14 cellular contexts compared by ENCODE assay signal in the genomic region with DNA sequence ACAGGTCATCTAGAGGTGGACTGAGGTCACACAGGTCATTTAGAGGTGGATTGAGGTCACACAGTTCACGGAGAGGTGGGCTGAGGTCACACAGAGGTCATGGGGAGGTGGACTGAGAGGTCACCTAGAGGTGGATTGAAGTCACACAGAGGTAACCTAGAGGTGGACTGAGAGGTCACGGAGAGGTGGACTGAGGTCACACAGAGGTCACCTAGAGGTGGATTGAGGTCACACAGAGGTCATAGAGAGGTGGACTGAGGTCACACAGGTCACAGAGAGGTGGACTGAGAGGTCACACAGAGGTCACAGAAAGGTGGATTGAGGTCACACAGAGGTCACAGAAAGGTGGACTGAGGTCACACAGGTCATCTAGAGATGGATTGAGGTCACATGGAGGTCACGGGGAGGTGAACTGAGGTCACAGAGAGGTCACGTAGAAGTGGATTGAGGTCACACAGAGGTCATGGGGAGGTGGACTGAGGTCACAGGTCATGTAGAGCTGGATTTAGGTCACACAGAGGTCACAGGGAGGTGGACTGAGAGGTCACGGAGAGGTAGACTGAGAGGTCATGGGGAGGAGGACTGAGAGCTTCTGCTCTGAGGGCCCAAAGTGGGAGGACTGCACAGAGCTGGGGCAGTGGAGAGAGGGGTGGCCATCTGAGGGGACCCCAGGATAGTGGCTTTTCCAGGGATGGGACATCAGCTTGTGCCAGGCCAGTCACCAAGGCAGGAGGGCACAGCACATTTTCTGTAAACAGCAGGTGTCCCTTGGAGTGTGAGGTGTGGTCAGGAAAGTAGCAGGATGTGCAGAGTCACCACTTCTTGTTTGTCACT. TPM values are rescaled to one million over a fixed set of nuclear protein-coding genes. Genes with fewer than 3 reads are reported as not detected.
A peak's percentile ranks its signal among the peaks of the same experiment; 100 is the strongest.
DNase-seq lines count a peak whose midpoint lies in the region; TF ChIP-seq lines count a peak whose summit lies in the region.
"Had no signal": no experiment of that assay in that cellular context is flagged by ENCODE, and none has a peak within 500 bp of the region (broad histone marks: within the 10 kb centered on the region; RNA-seq: fewer than 3 reads in every experiment).

No MANE protein-coding gene starts in this region.

- H3K4me1 ChIP-seq in BLaER1 treated with 17β-estradiol and CSF1 and Interleukin-3, amounts not matched to agents 10 nM and 100 nM: peaks cover 40 to 52% (median 47%) of the 10 kb centered on the region in 10 experiments
- peaks cover 0 to 8% of the 10 kb centered on the region in 2 donors for H3K4me1 ChIP-seq in breast epithelium
- peaks cover 0 to 3% (median 0%) of the 10 kb centered on the region in 4 donors for H3K4me1 ChIP-seq in tibial artery

- H3K4me1 Mint-ChIP-seq in activated naive CD8-positive, alpha-beta T cell (ENCODE audit: low read depth): peaks cover 5% of the 10 kb centered on the region

- TF ChIP-seq POLR2A in breast epithelium (IDR thresholded peaks at IDR 0.05): no peak

- H3K27me3 ChIP-seq in BLaER1 treated with 17β-estradiol and CSF1 and Interleukin-3, amounts not matched to agents 10 nM and 100 nM: no peaks in the 10 kb centered on the region
- H3K27me3 ChIP-seq in breast epithelium: no peaks in the 10 kb centered on the region
- no peaks in the 10 kb centered on the region for H3K27me3 ChIP-seq in tibial artery

- DNase-seq in HEK293T (ENCODE audit: extremely low spot score) (no peak), left kidney (ENCODE audit: low read depth, low spot score) (peak; percentile 25), NCI-H187 treated with DMSO at 0.1 percent for 48 hours (lab: John Stamatoyannopoulos, UW) (no peak), breast epithelium (ENCODE audit: low spot score in 2 of 2) (no peak), AG08395 (ENCODE audit: low spot score) (no peak), tibial artery (no peak)
- DNase-seq: activated B cell treated with CpG ODN at 0.5 μM for 24 hours; activated effector memory CD4-positive, alpha-beta T cell treated with Interleukin-2 at 50 U/mL for 16 hours; C1 segment of cervical spinal cord; GF-D8; NCI-H1694; NCI-H774 had no signal

- H3K9me3 Mint-ChIP-seq in activated naive CD8-positive, alpha-beta T cell (ENCODE audit: low read depth): no peaks in the 10 kb centered on the region
- H3K9me3 Mint-ChIP-seq: activated B cell treated with CpG ODN at 0.5 μM for 24 hours had no signal

- no peak overlapping the region for H3K4me3 ChIP-seq in BLaER1 treated with 17β-estradiol and CSF1 and Interleukin-3, amounts not matched to agents 10 nM and 100 nM
- no peak overlapping the region for H3K4me3 ChIP-seq in breast epithelium
- H3K4me3 ChIP-seq in tibial artery: no peak overlapping the region

- peaks cover 0 to 27% (median 0%) of the 10 kb centered on the region in 11 experiments; a peak in 6 of 22 replicates for H4K20me1 ChIP-seq in BLaER1 treated with 17β-estradiol and CSF1 and Interleukin-3, amounts not matched to agents 10 nM and 100 nM

- H3K36me3 Mint-ChIP-seq in activated naive CD8-positive, alpha-beta T cell: peaks cover 11% of the 10 kb centered on the region

- H3K27me3 Mint-ChIP-seq in activated naive CD8-positive, alpha-beta T cell: no peaks in the 10 kb centered on the region
- H3K27me3 Mint-ChIP-seq: activated B cell treated with CpG ODN at 0.5 μM for 24 hours had no signal

- H3K27ac ChIP-seq in BLaER1 treated with 17β-estradiol and CSF1 and Interleukin-3, amounts not matched to agents 10 nM and 100 nM: peak overlapping the region in 8 of 11 experiments; percentile 11 to 56 (median 38); a peak in 12 of 22 replicates
- H3K27ac ChIP-seq in breast epithelium (peak overlapping the region in 1 of 2 donors; percentile 33), tibial artery (no peak overlapping the region)

- H3K4me3 Mint-ChIP-seq in activated naive CD8-positive, alpha-beta T cell: no peak overlapping the region
- H3K4me3 Mint-ChIP-seq: activated B cell treated with CpG ODN at 0.5 μM for 24 hours had no signal

- CTCF ChIA-PET in HEK293T (lab: Yijun Ruan, JAX): no interaction called here

- H3K27ac Mint-ChIP-seq in activated naive CD8-positive, alpha-beta T cell: peak overlapping the region; percentile 10
- H3K27ac Mint-ChIP-seq: activated B cell treated with CpG ODN at 0.5 μM for 24 hours had no signal

- no peak for TF ChIP-seq CTCF in breast epithelium (IDR thresholded peaks at IDR 0.05)
- no peak for TF ChIP-seq CTCF in tibial artery (IDR thresholded peaks at IDR 0.05)

- POLR2A ChIA-PET in HEK293T (lab: Yijun Ruan, JAX): no interaction called here

- peaks cover 0 to 12% (median 0%) of the 10 kb centered on the region in 11 experiments; a peak in 4 of 22 replicates for H3K9me3 ChIP-seq in BLaER1 treated with 17β-estradiol and CSF1 and Interleukin-3, amounts not matched to agents 10 nM and 100 nM (replicated peaks in 1 of 11)
- H3K9me3 ChIP-seq in breast epithelium: no peaks in the 10 kb centered on the region
- H3K9me3 ChIP-seq in tibial artery: no peaks in the 10 kb centered on the region

- peak overlapping the region in 1 of 11 experiments; percentile 13; a peak in 3 of 22 replicates for H3K9ac ChIP-seq in BLaER1 treated with 17β-estradiol and CSF1 and Interleukin-3, amounts not matched to agents 10 nM and 100 nM

- no peak overlapping the region for H3K4me2 ChIP-seq in BLaER1 treated with 17β-estradiol and CSF1 and Interleukin-3, amounts not matched to agents 10 nM and 100 nM

- peaks cover 56 to 80% (median 65%) of the 10 kb centered on the region in 11 experiments for H3K36me3 ChIP-seq in BLaER1 treated with 17β-estradiol and CSF1 and Interleukin-3, amounts not matched to agents 10 nM and 100 nM
- peaks cover 3% of the 10 kb centered on the region for H3K36me3 ChIP-seq in breast epithelium
- H3K36me3 ChIP-seq in tibial artery: peaks cover 27 to 62% (median 51%) of the 10 kb centered on the region in 3 donors

- intact Hi-C loops in breast epithelium (cut with DNase I; ENCODE audit: low total_unique reads): no loop called here
- intact Hi-C loops in tibial artery (cut with DNase I; ENCODE audit: low total_unique reads): no loop called here

TF ChIP-seq in HEK293T, 16 proteins besides CTCF, POLR2A, EP300 and RAD21:
- TF ChIP-seq CTBP1 (IDR thresholded peaks at IDR 0.05; ENCODE audit: borderline replicate concordance) (peak; percentile 41; the same call in 1 of the 2 replicates), ZNF384 (IDR thresholded peaks at IDR 0.05) (no peak), FOXK2 (IDR thresholded peaks at IDR 0.05) (no peak)

RNA-seq across cellular contexts. Expression of a gene that starts 26.4 kb away (rescaled TPM):
- total RNA-seq in breast epithelium: 10 to 100 TPM; 19.2 to 44.2 (median 36.0) TPM

RNA-seq across cellular contexts. Expression of a gene that starts 39.6 kb away (rescaled TPM):
- 10 to 100 TPM in 2 of 3 donors, 1 to 10 TPM in 1; 9.6 to 13.8 (median 10.8) TPM for total RNA-seq in breast epithelium

RNA-seq across cellular contexts. Expression of a gene that starts 39.9 kb away (rescaled TPM):
- 10 to 100 TPM; 17.0 to 30.1 (median 23.9) TPM for total RNA-seq in breast epithelium

RNA-seq across cellular contexts. Expression of a gene that starts 54.3 kb away (rescaled TPM):
- total RNA-seq in breast epithelium: 10 to 100 TPM; 41.1 to 82.6 (median 71.6) TPM

Comparison
In these comparisons a context has a peak if more than half of its experiments do, and no peak if none do; other contexts are left out.
1. H3K27ac ChIP-seq: peak in BLaER1 treated with 17β-estradiol and CSF1 and Interleukin-3, amounts not matched to agents 10 nM and 100 nM (8 of 11); none in tibial artery (0 of 2).